ENCODE assay signal across 1 cellular context in the genomic region with DNA sequence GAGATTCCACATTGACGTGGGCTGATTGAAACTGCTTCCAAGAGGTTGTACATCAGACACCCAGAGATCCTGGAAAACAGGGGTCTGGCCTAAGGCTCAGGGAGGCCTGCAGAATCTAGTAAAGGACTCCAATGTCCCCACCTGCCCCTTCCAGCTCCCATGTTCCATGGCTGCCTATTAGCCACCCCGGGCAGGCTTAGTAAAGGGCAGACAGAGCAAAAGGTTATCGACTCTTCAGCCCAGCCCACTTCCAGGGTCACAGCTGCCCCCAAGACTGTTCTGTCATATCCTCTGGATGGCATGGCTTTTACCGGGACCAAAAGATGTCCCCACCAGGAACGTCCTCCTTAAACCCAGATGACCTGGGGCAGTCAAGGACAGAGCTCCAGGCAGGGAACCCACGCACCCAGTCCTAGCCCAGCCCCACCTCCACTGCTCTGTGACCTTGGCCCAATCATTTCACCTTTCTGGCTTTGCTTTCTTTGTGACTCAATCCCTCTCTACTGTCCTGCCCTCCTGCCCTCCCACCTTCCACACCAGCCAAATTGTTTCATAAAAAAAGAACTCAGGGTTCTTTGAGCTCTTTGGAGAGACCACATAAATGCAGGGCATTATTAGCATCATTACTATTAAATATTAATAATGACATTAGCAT.
TF ChIP-seq lines count a peak whose summit lies in the region.

No MANE protein-coding gene starts in this region.

TF ChIP-seq in HepG2, 621 proteins besides CTCF, POLR2A, EP300 and RAD21 (continued from another document):
- TF ChIP-seq ZNF318 (CRISPR knock-in tag; IDR thresholded peaks at IDR 0.05): no peak
- no peak for TF ChIP-seq SNAPC2 (CRISPR knock-in tag; IDR thresholded peaks at IDR 0.05)
- no peak for TF ChIP-seq CHD2 (IDR thresholded peaks at IDR 0.05; ENCODE audit: low read depth, low read length)
- no peak for TF ChIP-seq ZNF451 (CRISPR knock-in tag; IDR thresholded peaks at IDR 0.05)
- no peak for TF ChIP-seq HDAC1 (CRISPR knock-in tag; IDR thresholded peaks at IDR 0.05)
- TF ChIP-seq ZNF543 (CRISPR knock-in tag; IDR thresholded peaks at IDR 0.05): no peak
- no peak for TF ChIP-seq ZFP82 (CRISPR knock-in tag; IDR thresholded peaks at IDR 0.05; ENCODE audit: borderline replicate concordance)
- no peak for TF ChIP-seq MYNN (CRISPR knock-in tag; IDR thresholded peaks at IDR 0.05; ENCODE audit: low read depth)
- TF ChIP-seq NFIB (CRISPR knock-in tag; IDR thresholded peaks at IDR 0.05; ENCODE audit: borderline replicate concordance): no peak
- TF ChIP-seq ZNF12 (CRISPR knock-in tag; IDR thresholded peaks at IDR 0.05): no peak
- no peak for TF ChIP-seq RNF2 (conservative IDR thresholded peaks at IDR 0.05; ENCODE audit: low read depth)
- TF ChIP-seq KDM1A (CRISPR knock-in tag; IDR thresholded peaks at IDR 0.05): no peak
- TF ChIP-seq JDP2 (CRISPR knock-in tag; IDR thresholded peaks at IDR 0.05; ENCODE audit: borderline replicate concordance): no peak
- TF ChIP-seq HOXA3 (CRISPR knock-in tag; IDR thresholded peaks at IDR 0.05): no peak
- no peak for TF ChIP-seq TCF12 (IDR thresholded peaks at IDR 0.05)
- no peak for TF ChIP-seq TCF12 (CRISPR knock-in tag; IDR thresholded peaks at IDR 0.05)
